ENCODE assay signal across 10 cellular contexts in the genomic region with DNA sequence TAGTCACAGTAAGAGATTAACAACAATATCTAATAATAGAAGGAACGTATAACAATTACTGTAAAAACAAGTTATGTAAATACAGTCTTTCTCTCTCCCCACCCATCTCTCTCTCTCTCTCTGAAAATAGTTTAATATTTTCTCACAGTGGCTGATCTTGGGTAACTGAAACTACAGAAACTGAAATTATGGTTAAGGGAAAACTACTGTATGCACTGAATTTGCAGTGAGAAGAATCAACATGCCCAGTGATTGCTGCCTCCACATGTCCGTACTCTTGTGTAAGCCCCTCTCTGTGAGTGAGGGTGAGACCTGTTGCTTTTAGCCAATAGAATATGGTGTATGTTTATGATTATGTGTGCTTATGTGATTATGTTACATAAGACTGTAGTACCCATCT. TPM values are rescaled to one million over a fixed set of nuclear protein-coding genes. Genes with fewer than 3 reads are reported as not detected.
"Had no signal": no experiment of that assay in that cellular context is flagged by ENCODE, and none has a peak within 500 bp of the region (broad histone marks: within the 10 kb centered on the region; RNA-seq: fewer than 3 reads in every experiment).

No MANE protein-coding gene starts in this region.

- DNase-seq: GM23248, GOT3, H7, HFFc6, IMR-90 had no signal

- H3K9ac ChIP-seq: GM23248 had no signal

- ATAC-seq: HCT116, K562 had no signal

- H2AFZ ChIP-seq: GM23248 had no signal

- H3K4me1 ChIP-seq: HAP-1 had no signal

- H3K36me3 ChIP-seq: HAP-1 had no signal

- H3K9me3 ChIP-seq: HAP-1 had no signal

- H3K4me3 ChIP-seq: GM23248, HAP-1, K562 had no signal

- H3K27ac ChIP-seq: GM23248 had no signal

RNA-seq across cellular contexts. Expression of a gene that starts 1.6 kb away (rescaled TPM):
- total RNA-seq: GM23248, H4, H7, HFFc6, HT-29, IMR-90, K562 had no signal

RNA-seq across cellular contexts. Expression of a gene that starts 4.1 kb away (rescaled TPM):
- total RNA-seq: GM23248, H4, H7, HFFc6, HT-29, IMR-90, K562 had no signal

RNA-seq across cellular contexts. Expression of a gene that starts 8.3 kb away (rescaled TPM):
- total RNA-seq: GM23248, H4, H7, HFFc6, HT-29, IMR-90, K562 had no signal

RNA-seq across cellular contexts. Expression of a gene that starts 11.2 kb away (rescaled TPM):
- total RNA-seq: GM23248, H4, H7, HFFc6, HT-29, IMR-90, K562 had no signal

RNA-seq across cellular contexts. Expression of a gene that starts 13.4 kb away (rescaled TPM):
- total RNA-seq: GM23248, H4, H7, HFFc6, HT-29, IMR-90, K562 had no signal
